8 cellular contexts compared by ENCODE assay signal in genomic region chr2:231228223-231228622, GRCh38. TPM values are rescaled to one million over a fixed set of nuclear protein-coding genes. Genes with fewer than 3 reads are reported as not detected.
DNase-seq lines count a peak whose midpoint lies in the region; ATAC-seq lines count a peak whose summit lies in the region.

No MANE protein-coding gene starts in this region.

- peaks cover 0 to 15% of the 10 kb centered on the region in 2 donors for H3K4me1 ChIP-seq in neuronal stem cell (ENCODE audit: control insufficient read depth in 2 of 2, insufficient read depth in 1 of 2, low read depth in 1 of 2, low read length in 2 of 2)

- H3K4me2 ChIP-seq in neuronal stem cell (ENCODE audit: insufficient read depth, low read length, poor library complexity, severe bottlenecking), result no peak overlapping the region

- no peak overlapping the region for H3K4me3 ChIP-seq in neuronal stem cell (ENCODE audit: low read length in 2 of 2)

- peaks cover 4 to 54% of the 10 kb centered on the region in 2 donors for H3K36me3 ChIP-seq in neuronal stem cell (replicated peaks in 1 of 2; ENCODE audit: control insufficient read depth in 2 of 2, insufficient read depth in 2 of 2, low read length in 2 of 2)

- H3K9ac ChIP-seq in neuronal stem cell (ENCODE audit: low read depth, low read length, poor library complexity), result peak overlapping the region; percentile 53

- H3K79me1 ChIP-seq in neuronal stem cell (ENCODE audit: low read depth, low read length), result no peaks in the 10 kb centered on the region

- H3K4ac ChIP-seq in neuronal stem cell (ENCODE audit: low read length), result no peak overlapping the region

- no peak overlapping the region for H2BK15ac ChIP-seq in neuronal stem cell (ENCODE audit: low read length)

- H3K14ac ChIP-seq in neuronal stem cell (ENCODE audit: low read length), result no peak overlapping the region

- H3K18ac ChIP-seq in neuronal stem cell (ENCODE audit: low read length), result no peak overlapping the region

- H2AFZ ChIP-seq in neuronal stem cell (ENCODE audit: low read length), result no peak overlapping the region

- H4K91ac ChIP-seq in neuronal stem cell (ENCODE audit: low read depth, low read length, poor library complexity), result no peak overlapping the region

- peak overlapping the region; percentile 1 for H3K23ac ChIP-seq in neuronal stem cell (ENCODE audit: low read depth, low read length, poor library complexity)

- H3K9me3 ChIP-seq in neuronal stem cell (replicated peaks in 1 of 2; ENCODE audit: control insufficient read depth in 2 of 2, insufficient read depth in 1 of 2, low read depth in 1 of 2, low read length in 2 of 2), result no peaks in the 10 kb centered on the region

- H2BK12ac ChIP-seq in neuronal stem cell (ENCODE audit: low read length), result no peak overlapping the region

- H2BK120ac ChIP-seq in neuronal stem cell (ENCODE audit: low read depth, low read length), result no peak overlapping the region

- H4K8ac ChIP-seq in neuronal stem cell (ENCODE audit: low read depth, low read length), result no peak overlapping the region

- ATAC-seq in GM18870 (IDR thresholded peaks at IDR 0.05; ENCODE audit: unreplicated experiment), result peak; percentile 59
- peak; percentile 80 for ATAC-seq in HG02678 (IDR thresholded peaks at IDR 0.05; ENCODE audit: unreplicated experiment)
- ATAC-seq in activated CD4-positive, CD25-positive, alpha-beta regulatory T cell treated with anti-CD3 and anti-CD28 coated beads, Interleukin-2, amount 50 U/mL, for 24 hours, result no peak

- DNase-seq in NCI-H2029 (lab: John Stamatoyannopoulos, UW), result peak; percentile 48
- no peak for DNase-seq in neuronal stem cell (ENCODE audit: low spot score)
- no peak for DNase-seq in midbrain (lab: John Stamatoyannopoulos, UW)
- DNase-seq in activated gamma-delta T cell treated with Interleukin-2 at 50 U/mL for 16 hours, result no peak
- no peak for DNase-seq in NCI-H2171 (lab: John Stamatoyannopoulos, UW)

- WGBS in neuronal stem cell (ENCODE audit: extremely low coverage in 2 of 2, insufficient read length in 2 of 2, insufficient replicate concordance in 1 of 2), 2 donors, result no CpG with 5 or more reads among the region's 9 CpGs

- no peak overlapping the region for H3K27ac ChIP-seq in neuronal stem cell (replicated peaks; ENCODE audit: low read length)

- H2AK5ac ChIP-seq in neuronal stem cell (ENCODE audit: low read depth, low read length), result no peak overlapping the region

- no peaks in the 10 kb centered on the region for H3K27me3 ChIP-seq in neuronal stem cell (ENCODE audit: control insufficient read depth in 3 of 3, insufficient read depth in 3 of 3, low read depth in 1 of 3, low read length in 3 of 3)

- no peak overlapping the region for H2BK5ac ChIP-seq in neuronal stem cell (ENCODE audit: low read length)

RNA-seq across cellular contexts. Expression of gene ARMC9, which starts 29.8 kb away (rescaled TPM):
- 24.2 TPM for polyA plus RNA-seq in neuronal stem cell (2013, experiment 1 of 2)
- polyA plus RNA-seq in neuronal stem cell (2013, experiment 2 of 2), result 22.8 TPM

Comparison
In these comparisons a context has a peak if more than half of its experiments do, and no peak if none do; other contexts are left out.
1. ATAC-seq: peak in GM18870 (single experiment) and HG02678 (single experiment); none in activated CD4-positive, CD25-positive, alpha-beta regulatory T cell treated with anti-CD3 and anti-CD28 coated beads, Interleukin-2, amount 50 U/mL, for 24 hours (0 of 2).